Comparison of ENCODE assay signal across 15 cellular contexts in the genomic region with DNA sequence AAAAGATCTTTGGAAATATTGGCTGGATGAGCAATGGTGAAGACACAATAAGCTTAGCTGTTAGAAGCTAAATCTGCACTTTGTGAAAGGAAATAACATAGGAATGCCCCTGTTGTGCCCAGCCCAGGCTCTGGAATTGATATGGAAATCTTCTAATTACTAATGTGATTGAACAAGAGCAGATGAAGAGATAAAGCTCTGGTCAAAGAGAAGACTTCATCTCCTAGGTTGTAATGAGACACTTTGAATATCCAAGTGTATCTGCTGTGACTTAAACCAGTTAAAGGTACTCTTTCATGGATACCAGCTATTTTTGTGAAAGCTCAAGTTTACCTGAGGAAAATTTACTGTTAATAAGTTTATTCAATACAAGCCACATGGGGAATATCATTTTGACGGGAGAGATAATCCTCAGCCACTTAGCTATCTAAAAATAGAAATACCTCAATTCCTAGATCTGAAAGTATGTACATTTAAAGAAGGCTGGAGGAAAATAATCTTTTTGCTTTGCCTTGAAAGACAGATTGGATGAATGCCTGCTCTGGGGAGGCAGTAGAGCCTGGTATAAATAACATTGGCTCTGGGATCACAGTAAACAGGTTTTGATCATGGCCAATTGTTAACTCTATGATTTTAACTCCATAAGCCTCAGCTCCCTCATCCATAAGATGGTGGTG.
A peak's percentile ranks its signal among the peaks of the same experiment; 100 is the strongest.
DNase-seq lines count a peak whose midpoint lies in the region; ATAC-seq and TF ChIP-seq lines count a peak whose summit lies in the region.
"Had no signal": no experiment of that assay in that cellular context is flagged by ENCODE, and none has a peak within 500 bp of the region (broad histone marks: within the 10 kb centered on the region; RNA-seq: fewer than 3 reads in every experiment).

No MANE protein-coding gene starts in this region.

- H3K4me3 Mint-ChIP-seq in brain: peak overlapping the region in 1 of 5 experiments; percentile 15
- H3K4me3 Mint-ChIP-seq in CD4-positive, alpha-beta T cell: no peak overlapping the region
- H3K4me3 Mint-ChIP-seq: B cell; CD4-positive, CD25-positive, alpha-beta regulatory T cell had no signal

- no peak overlapping the region for H2BK15ac ChIP-seq in neuronal stem cell (ENCODE audit: low read length)

- intact Hi-C loops in CD4-positive, alpha-beta T cell (cut with DNase I, micrococcal nuclease): no loop called here

- H3K4me3 ChIP-seq in HAP-1 (no peak overlapping the region), NT2/D1 (ENCODE audit: insufficient read length, low read depth) (no peak overlapping the region), neuronal stem cell (ENCODE audit: low read length in 2 of 2) (no peak overlapping the region)
- H3K4me3 ChIP-seq: SK-N-MC had no signal

- H3K9me3 ChIP-seq in HAP-1: no peaks in the 10 kb centered on the region
- H3K9me3 ChIP-seq in NT2/D1 (ENCODE audit: insufficient read depth, low read length): no peaks in the 10 kb centered on the region
- H3K9me3 ChIP-seq in neuronal stem cell (replicated peaks in 1 of 2; ENCODE audit: control insufficient read depth in 2 of 2, insufficient read depth in 1 of 2, low read depth in 1 of 2, low read length in 2 of 2): no peaks in the 10 kb centered on the region
- H3K9me3 ChIP-seq in CD4-positive, alpha-beta T cell (ENCODE audit: control insufficient read depth, low read length): no peaks in the 10 kb centered on the region

- no peak for TF ChIP-seq CTCF in brain (conservative IDR thresholded peaks at IDR 0.05)
- no peak for TF ChIP-seq CTCF in GM13976 (IDR thresholded peaks at IDR 0.05; ENCODE audit: borderline replicate concordance, control extremely low read depth, extremely low read depth, insufficient read depth, missing control alignments)
- TF ChIP-seq CTCF in CD4-positive, alpha-beta T cell (IDR thresholded peaks at IDR 0.05): no peak

- H3K9ac ChIP-seq in NT2/D1 (ENCODE audit: insufficient read length, low read depth) (no peak overlapping the region), neuronal stem cell (ENCODE audit: low read depth, low read length, poor library complexity) (no peak overlapping the region)
- H3K9ac ChIP-seq: KMS-11 had no signal

- CTCF ChIA-PET in CD4-positive, alpha-beta T cell (lab: Charles Lee): no interaction called here

- no peak overlapping the region for H3K14ac ChIP-seq in neuronal stem cell (ENCODE audit: low read length)

- H3K23ac ChIP-seq in neuronal stem cell (ENCODE audit: low read depth, low read length, poor library complexity): no peak overlapping the region

- DNase-seq in HAP-1 (ENCODE audit: low spot score in 2 of 2) (peak; percentile 49 to 85), NT2/D1 (ENCODE audit: low read depth, low spot score) (peak; percentile 16), neuronal stem cell (ENCODE audit: low spot score) (no peak), GM13976 (ENCODE audit: low spot score) (no peak), NCI-H2081 treated with DMSO at 0.1 percent for 48 hours (lab: John Stamatoyannopoulos, UW) (no peak)
- DNase-seq in CD4-positive, alpha-beta T cell: no peak
- DNase-seq: Calu3; CD4-positive, CD25-positive, alpha-beta regulatory T cell; NCI-H1436; NCI-H2029; NCI-H748 treated with DMSO at 0.1 percent for 48 hours had no signal

- peaks cover 30% of the 10 kb centered on the region for H3K4me1 Mint-ChIP-seq in brain
- H3K4me1 Mint-ChIP-seq in CD4-positive, alpha-beta T cell (ENCODE audit: low read depth): no peaks in the 10 kb centered on the region
- H3K4me1 Mint-ChIP-seq: B cell had no signal

- no peaks in the 10 kb centered on the region for H3K27me3 Mint-ChIP-seq in brain
- H3K27me3 Mint-ChIP-seq in CD4-positive, alpha-beta T cell: no peaks in the 10 kb centered on the region
- H3K27me3 Mint-ChIP-seq: CD4-positive, CD25-positive, alpha-beta regulatory T cell had no signal

- no CpG with 5 or more reads among the region's 1 CpG for WGBS in neuronal stem cell (ENCODE audit: extremely low coverage in 2 of 2, insufficient read length in 2 of 2, insufficient replicate concordance in 1 of 2), 2 donors

- H3K4me1 ChIP-seq in HAP-1 (peaks cover 34% of the 10 kb centered on the region), NT2/D1 (ENCODE audit: insufficient read depth, insufficient read length) (no peaks in the 10 kb centered on the region), neuronal stem cell (ENCODE audit: control insufficient read depth in 2 of 2, insufficient read depth in 1 of 2, low read depth in 1 of 2, low read length in 2 of 2) (peaks cover 0 to 5% of the 10 kb centered on the region in 2 donors)

- no peak overlapping the region for H3K18ac ChIP-seq in neuronal stem cell (ENCODE audit: low read length)

- H2AK5ac ChIP-seq in neuronal stem cell (ENCODE audit: low read depth, low read length): no peak overlapping the region

- H3K36me3 Mint-ChIP-seq in brain: no peaks in the 10 kb centered on the region
- H3K36me3 Mint-ChIP-seq in CD4-positive, alpha-beta T cell (ENCODE audit: low read depth): no peaks in the 10 kb centered on the region

- no peaks in the 10 kb centered on the region for H3K79me1 ChIP-seq in neuronal stem cell (ENCODE audit: low read depth, low read length)

- H3K36me3 ChIP-seq in HAP-1 (replicated peaks) (no peaks in the 10 kb centered on the region), NT2/D1 (ENCODE audit: insufficient read depth, insufficient read length, low read length) (no peaks in the 10 kb centered on the region), neuronal stem cell (replicated peaks in 1 of 2; ENCODE audit: control insufficient read depth in 2 of 2, insufficient read depth in 2 of 2, low read length in 2 of 2) (no peaks in the 10 kb centered on the region)

- H3K27ac Mint-ChIP-seq in brain: peak overlapping the region in 4 of 5 experiments; percentile 20 to 44 (median 39)
- H3K27ac Mint-ChIP-seq in CD4-positive, alpha-beta T cell: no peak overlapping the region
- H3K27ac Mint-ChIP-seq: B cell; CD4-positive, CD25-positive, alpha-beta regulatory T cell had no signal

- H2BK12ac ChIP-seq in neuronal stem cell (ENCODE audit: low read length): no peak overlapping the region

- no peak overlapping the region for H3K27ac ChIP-seq in neuronal stem cell (replicated peaks; ENCODE audit: low read length)
- H3K27ac ChIP-seq in CD4-positive, alpha-beta T cell (ENCODE audit: low read depth, low read length): no peak overlapping the region
- H3K27ac ChIP-seq: KMS-11, SK-N-MC had no signal

- POLR2A ChIA-PET in CD4-positive, alpha-beta T cell (lab: Charles Lee): no interaction called here

- peak overlapping the region; percentile 19 for H2AFZ ChIP-seq in neuronal stem cell (ENCODE audit: low read length)

- no peak overlapping the region for H4K8ac ChIP-seq in neuronal stem cell (ENCODE audit: low read depth, low read length)

- H4K91ac ChIP-seq in neuronal stem cell (ENCODE audit: low read depth, low read length, poor library complexity): no peak overlapping the region

- no peak overlapping the region for H3K4me2 ChIP-seq in neuronal stem cell (ENCODE audit: insufficient read depth, low read length, poor library complexity, severe bottlenecking)
- H3K4me2 ChIP-seq: KMS-11 had no signal

- in situ Hi-C loops in HAP-1 (cut with MboI; ENCODE audit: low sequenced_read_pairs) (no loop called here), GM13976 (cut with MboI; ENCODE audit: low sequenced_read_pairs, unreplicated experiment) (no loop called here)

- no peak overlapping the region for H2BK5ac ChIP-seq in neuronal stem cell (ENCODE audit: low read length)

- H3K27me3 ChIP-seq in HAP-1 (ENCODE audit: low read depth) (no peaks in the 10 kb centered on the region), NT2/D1 (ENCODE audit: insufficient read depth, insufficient read length) (no peaks in the 10 kb centered on the region), neuronal stem cell (ENCODE audit: control insufficient read depth in 3 of 3, insufficient read depth in 3 of 3, low read depth in 1 of 3, low read length in 3 of 3) (no peaks in the 10 kb centered on the region)
- no peaks in the 10 kb centered on the region for H3K27me3 ChIP-seq in CD4-positive, alpha-beta T cell (ENCODE audit: control insufficient read depth, insufficient read depth, low read length)

- no peaks in the 10 kb centered on the region for H3K9me3 Mint-ChIP-seq in brain
- no peaks in the 10 kb centered on the region for H3K9me3 Mint-ChIP-seq in CD4-positive, alpha-beta T cell

- H2BK120ac ChIP-seq in neuronal stem cell (ENCODE audit: low read depth, low read length): no peak overlapping the region

- H3K4ac ChIP-seq in neuronal stem cell (ENCODE audit: low read length): no peak overlapping the region

- no peak for ATAC-seq in CD4-positive, alpha-beta T cell (ENCODE audit: poor library complexity)

Comparison
In these comparisons a context has a peak if more than half of its experiments do, and no peak if none do; other contexts are left out.
1. DNase-seq: peak in HAP-1 (2 of 2) and NT2/D1 (single experiment); none in neuronal stem cell (single experiment), GM13976 (single experiment), NCI-H2081 treated with DMSO at 0.1 percent for 48 hours (single experiment) and CD4-positive, alpha-beta T cell (0 of 10).